In genomic region chr3:23875326-23875725, GRCh38 we compare ENCODE assay signal across 1 cellular context.
TF ChIP-seq lines count a peak whose summit lies in the region.

No MANE protein-coding gene starts in this region.

TF ChIP-seq in endothelial cell of umbilical vein, 7 proteins besides CTCF, POLR2A, EP300 and RAD21:
- no peak for TF ChIP-seq JUN (IDR thresholded peaks at IDR 0.05; ENCODE audit: borderline replicate concordance, insufficient read depth, insufficient read length, low read depth)
